Comparison of ENCODE assay signal across 8 cellular contexts in the genomic region with DNA sequence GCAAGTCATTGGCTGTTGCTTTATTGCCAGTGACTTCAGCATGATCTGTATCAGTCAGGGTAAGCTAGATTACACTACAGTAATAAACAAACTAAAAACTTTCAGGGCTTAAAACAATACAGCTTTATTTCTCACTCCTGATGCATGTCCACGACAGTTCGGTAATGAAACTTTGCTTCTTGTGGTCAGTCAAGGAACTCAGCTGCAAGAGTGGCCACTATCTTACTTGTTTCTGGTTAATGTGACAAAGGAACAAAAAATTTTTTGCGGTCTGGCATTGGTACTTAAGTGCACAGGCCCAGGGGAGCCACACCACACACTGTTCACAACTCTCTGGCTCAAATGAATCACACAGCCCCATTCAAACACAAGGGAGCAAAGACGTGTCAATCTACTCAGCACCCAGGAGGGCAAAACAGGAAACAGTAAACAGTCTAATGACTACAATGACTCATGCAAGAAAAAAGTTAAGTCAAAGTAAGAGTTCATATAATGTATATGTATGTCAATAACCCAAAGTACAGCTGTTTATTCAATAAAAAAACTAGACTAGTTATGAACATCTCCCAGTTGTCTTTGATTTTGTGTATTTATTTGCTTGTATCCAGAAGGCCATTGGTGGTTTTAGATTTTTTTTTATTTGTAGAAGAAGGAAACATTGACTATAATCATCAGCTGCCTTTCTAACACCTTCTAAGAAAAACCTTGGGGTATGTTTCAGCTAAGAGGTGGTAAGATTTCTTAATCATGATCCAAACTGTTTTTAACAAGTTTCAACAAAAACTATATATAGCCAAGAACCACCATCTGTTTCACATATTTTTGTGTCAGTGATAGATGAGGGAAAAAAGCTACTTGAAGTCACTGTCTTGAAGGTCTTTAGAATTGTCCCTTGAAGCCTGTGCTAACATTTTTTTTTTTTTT.
A peak's percentile ranks its signal among the peaks of the same experiment; 100 is the strongest.
DNase-seq lines count a peak whose midpoint lies in the region; ATAC-seq and TF ChIP-seq lines count a peak whose summit lies in the region.

No MANE protein-coding gene starts in this region.

- H3K9ac ChIP-seq in Karpas-422 (ENCODE audit: low read length), result no peak overlapping the region

- H3K27me3 Mint-ChIP-seq in activated T-helper 1 cell treated with anti-CD3 and anti-CD28 coated beads, Interleukin-12 subunit alpha, Interleukin-12 subunit beta, Interleukin-2, Interleukin-4 antibody, amounts not matched to agents 30 ng/mL and 10 ng/mL and 1 ng/mL, durations not matched to agents 14 hours and 24 hours and 36 hours (ENCODE audit: insufficient read depth), result no peaks in the 10 kb centered on the region

- H3K27me3 ChIP-seq in GM06990 (replicated peaks; ENCODE audit: control insufficient read depth, insufficient read depth, low read length) (no peaks in the 10 kb centered on the region), Karpas-422 (ENCODE audit: low read length) (no peaks in the 10 kb centered on the region)

- H3K36me3 ChIP-seq in GM06990 (ENCODE audit: control insufficient read depth, insufficient read depth, low read length) (no peaks in the 10 kb centered on the region), Karpas-422 (ENCODE audit: insufficient read depth, low read length) (no peaks in the 10 kb centered on the region)

- no peak for TF ChIP-seq CTCF in GM06990 (IDR thresholded peaks at IDR 0.05; ENCODE audit: insufficient read depth, low read length, poor library complexity, severe bottlenecking)

- H3K9me3 ChIP-seq in Karpas-422 (ENCODE audit: low read length), result no peaks in the 10 kb centered on the region

- H3K79me2 ChIP-seq in Karpas-422 (ENCODE audit: low read length), result no peaks in the 10 kb centered on the region

- no peak overlapping the region for H2AFZ ChIP-seq in Karpas-422 (ENCODE audit: low read length)

- H3K4me1 ChIP-seq in Karpas-422 (ENCODE audit: low read length), result no peaks in the 10 kb centered on the region

- ATAC-seq in GM21786 (IDR thresholded peaks at IDR 0.05; ENCODE audit: unreplicated experiment), result peak; percentile 98

- H3K4me3 ChIP-seq in GM06990 (replicated peaks; ENCODE audit: low read depth, low read length), result no peak overlapping the region
- no peak overlapping the region for H3K4me3 ChIP-seq in Karpas-422 (ENCODE audit: low read length)

- intact Hi-C loops in activated T-helper 1 cell treated with anti-CD3 and anti-CD28 coated beads, Interleukin-12 subunit alpha, Interleukin-12 subunit beta, Interleukin-2, Interleukin-4 antibody, amounts not matched to agents 30 ng/mL and 10 ng/mL and 1 ng/mL, durations not matched to agents 14 hours and 24 hours and 36 hours (cut with micrococcal nuclease), result loop anchor here (1.0 to 2.0 kb wide), 9 partner anchors 10 to 580 kb away; partner anchors contain the start of gene ING3

- peaks cover 13% of the 10 kb centered on the region for H3K36me3 Mint-ChIP-seq in activated T-helper 1 cell treated with anti-CD3 and anti-CD28 coated beads, Interleukin-12 subunit alpha, Interleukin-12 subunit beta, Interleukin-2, Interleukin-4 antibody, amounts not matched to agents 30 ng/mL and 10 ng/mL and 1 ng/mL, durations not matched to agents 14 hours and 24 hours and 36 hours (ENCODE audit: low read depth)

- H3K4me3 Mint-ChIP-seq in activated T-helper 1 cell treated with anti-CD3 and anti-CD28 coated beads, Interleukin-12 subunit alpha, Interleukin-12 subunit beta, Interleukin-2, Interleukin-4 antibody, amounts not matched to agents 30 ng/mL and 10 ng/mL and 1 ng/mL, durations not matched to agents 14 hours and 24 hours and 36 hours, result peak overlapping the region; percentile 57

- H3K27ac Mint-ChIP-seq in activated T-helper 1 cell treated with anti-CD3 and anti-CD28 coated beads, Interleukin-12 subunit alpha, Interleukin-12 subunit beta, Interleukin-2, Interleukin-4 antibody, amounts not matched to agents 30 ng/mL and 10 ng/mL and 1 ng/mL, durations not matched to agents 14 hours and 24 hours and 36 hours, result peak overlapping the region; percentile 98

- no peaks in the 10 kb centered on the region for H4K20me1 ChIP-seq in Karpas-422 (ENCODE audit: insufficient read depth, low read depth, low read length)

- H3K27ac ChIP-seq in Karpas-422 (ENCODE audit: low read length), result no peak overlapping the region

- H3K4me1 Mint-ChIP-seq in activated T-helper 1 cell treated with anti-CD3 and anti-CD28 coated beads, Interleukin-12 subunit alpha, Interleukin-12 subunit beta, Interleukin-2, Interleukin-4 antibody, amounts not matched to agents 30 ng/mL and 10 ng/mL and 1 ng/mL, durations not matched to agents 14 hours and 24 hours and 36 hours (ENCODE audit: low read depth), result peaks cover 47% of the 10 kb centered on the region

- H3K9me3 Mint-ChIP-seq in activated T-helper 1 cell treated with anti-CD3 and anti-CD28 coated beads, Interleukin-12 subunit alpha, Interleukin-12 subunit beta, Interleukin-2, Interleukin-4 antibody, amounts not matched to agents 30 ng/mL and 10 ng/mL and 1 ng/mL, durations not matched to agents 14 hours and 24 hours and 36 hours, result peaks cover 20% of the 10 kb centered on the region

- no peak overlapping the region for H3K4me2 ChIP-seq in Karpas-422 (ENCODE audit: low read depth, low read length, poor library complexity, severe bottlenecking)

- peak; percentile 79 for DNase-seq in GM06990 (ENCODE audit: extremely low read depth, insufficient read length)
- DNase-seq in LHCN-M2 (ENCODE audit: low read depth), result peak; percentile 100
- peak; percentile 72 for DNase-seq in activated T-helper 1 cell treated with anti-CD3 and anti-CD28 coated beads, Interleukin-12 subunit alpha, Interleukin-12 subunit beta, Interleukin-2, Interleukin-4 antibody, amounts not matched to agents 30 ng/mL and 10 ng/mL and 1 ng/mL, durations not matched to agents 14 hours and 24 hours and 36 hours (ENCODE audit: low spot score)
- peak; percentile 69 for DNase-seq in inferior parietal cortex (ENCODE audit: extremely low spot score)
- DNase-seq in stimulated activated CD8-positive, alpha-beta memory T cell treated with anti-CD3 and anti-CD28 coated beads, Interleukin-2, amount 100 ng/mL, for 48 hours (ENCODE audit: low read depth in 2 of 2), result peak; percentile 30 to 33
- no peak for DNase-seq in NCI-H2081 treated with DMSO at 0.1 percent for 48 hours (lab: John Stamatoyannopoulos, UW)
- DNase-seq in Karpas-422, result no peak

- no peaks in the 10 kb centered on the region for H3K9me2 ChIP-seq in Karpas-422 (replicated peaks; ENCODE audit: insufficient read depth, low read length)

Comparison
In these comparisons a context has a peak if more than half of its experiments do, and no peak if none do; other contexts are left out.
1. DNase-seq: peak in GM06990 (single experiment), LHCN-M2 (single experiment), activated T-helper 1 cell treated with anti-CD3 and anti-CD28 coated beads, Interleukin-12 subunit alpha, Interleukin-12 subunit beta, Interleukin-2, Interleukin-4 antibody, amounts not matched to agents 30 ng/mL and 10 ng/mL and 1 ng/mL, durations not matched to agents 14 hours and 24 hours and 36 hours (single experiment), inferior parietal cortex (single experiment) and stimulated activated CD8-positive, alpha-beta memory T cell treated with anti-CD3 and anti-CD28 coated beads, Interleukin-2, amount 100 ng/mL, for 48 hours (2 of 2); none in NCI-H2081 treated with DMSO at 0.1 percent for 48 hours (single experiment) and Karpas-422 (single experiment).